15 cellular contexts compared by ENCODE assay signal in genomic region chr14:65433157-65433556, GRCh38. TPM values are rescaled to one million over a fixed set of nuclear protein-coding genes. Genes with fewer than 3 reads are reported as not detected.
DNase-seq lines count a peak whose midpoint lies in the region; ATAC-seq and TF ChIP-seq lines count a peak whose summit lies in the region.
"Had no signal": no experiment of that assay in that cellular context is flagged by ENCODE, and none has a peak within 500 bp of the region (broad histone marks: within the 10 kb centered on the region; RNA-seq: fewer than 3 reads in every experiment).

No MANE protein-coding gene starts in this region.

- H3K79me2 ChIP-seq in SK-N-SH (ENCODE audit: insufficient read depth): peaks cover 93% of the 10 kb centered on the region
- H3K79me2 ChIP-seq in GM23248 (ENCODE audit: insufficient read depth): peaks cover 95% of the 10 kb centered on the region
- H3K79me2 ChIP-seq in neural progenitor cell (ENCODE audit: low read depth): peaks cover 97% of the 10 kb centered on the region

- no peak for TF ChIP-seq RAD21 in SK-N-SH (IDR thresholded peaks at IDR 0.05; ENCODE audit: low read length)

- no peak for TF ChIP-seq EP300 in SK-N-SH (IDR thresholded peaks at IDR 0.05; ENCODE audit: borderline replicate concordance in 1 of 2, low read depth in 1 of 2, low read length in 1 of 2)

- 97% methylated on average over 2 of the region's 2 CpGs for WGBS in SK-N-SH (ENCODE audit: low lambda C conversion rate)
- 99 to 100% methylated on average over 2 of the region's 2 CpGs for WGBS in GM23248 (ENCODE audit: low coverage in 1 of 2, low lambda C conversion rate in 2 of 2, missing lambda C conversion rate in 2 of 2), 2 experiments

- ATAC-seq in SK-N-SH treated with all-trans-retinoic acid at 6 μM for 48 hours (no peak), HG03280 (IDR thresholded peaks at IDR 0.05; ENCODE audit: unreplicated experiment) (no peak)
- ATAC-seq in activated T-helper 17 cell treated with anti-CD3 and anti-CD28 coated beads, Interleukin-2, amount 50 U/mL, for 72 hours (replicated peaks): peak; percentile 74

- H3F3A ChIP-seq in SK-N-SH (replicated peaks; ENCODE audit: insufficient read depth) (no peaks in the 10 kb centered on the region), GM23248 (ENCODE audit: insufficient read depth) (peaks cover 9% of the 10 kb centered on the region; the same call in 1 of the 2 replicates), neural progenitor cell (ENCODE audit: low read depth) (peaks cover 10% of the 10 kb centered on the region)

- H3K27ac ChIP-seq in SK-N-SH (ENCODE audit: low read depth in 2 of 2, low read length in 1 of 2): no peak overlapping the region
- H3K27ac ChIP-seq in GM23248: no peak overlapping the region
- peak overlapping the region; percentile 13 for H3K27ac ChIP-seq in neural progenitor cell
- H3K27ac ChIP-seq: 22Rv1 had no signal

- H3K36me3 ChIP-seq in SK-N-SH (replicated peaks in 1 of 2; ENCODE audit: control insufficient read depth in 1 of 2, insufficient read depth in 2 of 2, low read length in 1 of 2) (peaks cover 0 to 22% of the 10 kb centered on the region in 2 experiments), GM23248 (ENCODE audit: low read depth) (no peaks in the 10 kb centered on the region), neural progenitor cell (no peaks in the 10 kb centered on the region)

- in situ Hi-C loops in GM23248 (cut with MboI): no loop called here

- H3K9me2 ChIP-seq in SK-N-SH (no peaks in the 10 kb centered on the region), GM23248 (ENCODE audit: insufficient read depth) (no peaks in the 10 kb centered on the region)

- no peaks in the 10 kb centered on the region for H3K27me3 Mint-ChIP-seq in activated T-helper 17 cell treated with anti-CD3 and anti-CD28 coated beads, Interleukin-2, amount 50 U/mL, for 72 hours
- peaks cover 2% of the 10 kb centered on the region for H3K27me3 Mint-ChIP-seq in neural progenitor cell (ENCODE audit: insufficient read depth, low read depth)
- H3K27me3 Mint-ChIP-seq: T-cell had no signal

- peak overlapping the region; percentile 46 for H3K4me3 Mint-ChIP-seq in activated T-helper 17 cell treated with anti-CD3 and anti-CD28 coated beads, Interleukin-2, amount 50 U/mL, for 72 hours
- H3K4me3 Mint-ChIP-seq in neural progenitor cell: no peak overlapping the region

- DNase-seq in SK-N-SH (no peak), GM23248 (no peak), neural progenitor cell (ENCODE audit: low spot score) (no peak), NCI-H446 (lab: John Stamatoyannopoulos, UW) (no peak), NCI-H146 treated with DMSO at 0.1 percent for 48 hours (lab: John Stamatoyannopoulos, UW; ENCODE audit: unreplicated experiment) (no peak)
- DNase-seq: activated CD4-positive, CD25-positive, alpha-beta regulatory T cell treated with anti-CD3 and anti-CD28 coated beads, Interleukin-2, amount 50 U/mL, for 72 hours; EL; MM.1S; NCI-H2081 treated with DMSO at 0.1 percent for 48 hours; substantia nigra; T-cell had no signal

- H3K9ac ChIP-seq in SK-N-SH (no peak overlapping the region), GM23248 (no peak overlapping the region), neural progenitor cell (no peak overlapping the region)

- POLR2A ChIA-PET in SK-N-SH (lab: Yijun Ruan, JAX): no interaction called here

- H2AFZ ChIP-seq in SK-N-SH (ENCODE audit: low read depth) (no peak overlapping the region), GM23248 (no peak overlapping the region), neural progenitor cell (replicated peaks) (no peak overlapping the region)

- CTCF ChIA-PET in SK-N-SH (lab: Yijun Ruan, JAX): interaction anchor here (1.5 kb wide), 1 partner anchor 243 kb away, joined by 3 read pairs; no protein-coding TSS in a partner anchor

- H3K4me1 ChIP-seq in SK-N-SH (ENCODE audit: control insufficient read depth in 1 of 2, insufficient read depth in 2 of 2, low read depth in 1 of 2, low read length in 1 of 2): no peaks in the 10 kb centered on the region; a peak in 2 of 4 replicates
- peaks cover 30% of the 10 kb centered on the region for H3K4me1 ChIP-seq in GM23248 (ENCODE audit: insufficient read depth)
- peaks cover 5% of the 10 kb centered on the region for H3K4me1 ChIP-seq in neural progenitor cell

- peaks cover 22% of the 10 kb centered on the region for H3K4me1 Mint-ChIP-seq in activated T-helper 17 cell treated with anti-CD3 and anti-CD28 coated beads, Interleukin-2, amount 50 U/mL, for 72 hours
- peaks cover 2% of the 10 kb centered on the region for H3K4me1 Mint-ChIP-seq in neural progenitor cell

- TF ChIP-seq CTCF in SK-N-SH (IDR thresholded peaks at IDR 0.05) (no peak), neural progenitor cell (IDR thresholded peaks at IDR 0.05) (no peak)

- peaks cover 26% of the 10 kb centered on the region for H3K36me3 Mint-ChIP-seq in activated T-helper 17 cell treated with anti-CD3 and anti-CD28 coated beads, Interleukin-2, amount 50 U/mL, for 72 hours (ENCODE audit: low read depth)
- peaks cover 17% of the 10 kb centered on the region for H3K36me3 Mint-ChIP-seq in neural progenitor cell

- H3K4me3 ChIP-seq in SK-N-SH (ENCODE audit: low read depth in 2 of 2, low read length in 1 of 2) (no peak overlapping the region; a peak in 1 of 4 replicates), GM23248 (no peak overlapping the region), neural progenitor cell (no peak overlapping the region)

- H4K20me1 ChIP-seq in SK-N-SH (ENCODE audit: insufficient read depth) (no peaks in the 10 kb centered on the region), GM23248 (ENCODE audit: insufficient read depth) (no peaks in the 10 kb centered on the region), neural progenitor cell (ENCODE audit: low read depth) (peaks cover 37% of the 10 kb centered on the region)

- H3K9me3 Mint-ChIP-seq in activated T-helper 17 cell treated with anti-CD3 and anti-CD28 coated beads, Interleukin-2, amount 50 U/mL, for 72 hours: no peaks in the 10 kb centered on the region
- H3K9me3 Mint-ChIP-seq in neural progenitor cell: peaks cover 4% of the 10 kb centered on the region
- H3K9me3 Mint-ChIP-seq: T-cell had no signal

- H3K27me3 ChIP-seq in SK-N-SH (ENCODE audit: insufficient read depth): no peaks in the 10 kb centered on the region
- H3K27me3 ChIP-seq in GM23248 (replicated peaks; ENCODE audit: insufficient read depth): no peaks in the 10 kb centered on the region
- no peaks in the 10 kb centered on the region for H3K27me3 ChIP-seq in neural progenitor cell

- peak overlapping the region; percentile 36; the same call in 1 of the 2 replicates for H3K4me2 ChIP-seq in SK-N-SH
- peak overlapping the region; percentile 30 for H3K4me2 ChIP-seq in GM23248 (ENCODE audit: unreplicated experiment)
- no peak overlapping the region for H3K4me2 ChIP-seq in neural progenitor cell

- H3K27ac Mint-ChIP-seq in activated T-helper 17 cell treated with anti-CD3 and anti-CD28 coated beads, Interleukin-2, amount 50 U/mL, for 72 hours: peak overlapping the region; percentile 41
- H3K27ac Mint-ChIP-seq in neural progenitor cell: no peak overlapping the region

- H3K9me3 ChIP-seq in SK-N-SH (no peaks in the 10 kb centered on the region), GM23248 (ENCODE audit: low read depth) (no peaks in the 10 kb centered on the region), neural progenitor cell (ENCODE audit: low read depth) (no peaks in the 10 kb centered on the region)

TF ChIP-seq in SK-N-SH, 30 proteins besides CTCF, POLR2A, EP300 and RAD21 (continues in another document):
- TF ChIP-seq FOSL2 (IDR thresholded peaks at IDR 0.05; ENCODE audit: borderline replicate concordance, low read depth): no peak
- TF ChIP-seq RXRA (IDR thresholded peaks at IDR 0.05; ENCODE audit: borderline replicate concordance, low read depth): no peak
- TF ChIP-seq TCF12 (IDR thresholded peaks at IDR 0.05): no peak
- TF ChIP-seq GABPA (IDR thresholded peaks at IDR 0.05; ENCODE audit: low read depth): no peak
- no peak for TF ChIP-seq USF1 (IDR thresholded peaks at IDR 0.05; ENCODE audit: borderline replicate concordance, low read depth)

TF ChIP-seq in SK-N-SH treated with all-trans-retinoic acid at 6 μM for 48 hours, 23 proteins besides CTCF, POLR2A, EP300 and RAD21:
- no peak for TF ChIP-seq ZNF565 (CRISPR knock-in tag; conservative IDR thresholded peaks at IDR 0.05; ENCODE audit: low read depth)
- no peak for TF ChIP-seq TSHZ2 (CRISPR knock-in tag; IDR thresholded peaks at IDR 0.05)
- TF ChIP-seq ARNTL (CRISPR knock-in tag; IDR thresholded peaks at IDR 0.05; ENCODE audit: borderline replicate concordance, low read depth): no peak
- no peak for TF ChIP-seq ZFP30 (CRISPR knock-in tag; IDR thresholded peaks at IDR 0.05)
- no peak for TF ChIP-seq ESRRG (CRISPR knock-in tag; IDR thresholded peaks at IDR 0.05)
- no peak for TF ChIP-seq TCF4 (CRISPR knock-in tag; IDR thresholded peaks at IDR 0.05; ENCODE audit: borderline replicate concordance)
- no peak for TF ChIP-seq OSR1 (CRISPR knock-in tag; IDR thresholded peaks at IDR 0.05)

RNA-seq across cellular contexts. Expression of gene FUT8, which starts 20.6 kb away (rescaled TPM):
- polyA plus RNA-seq in SK-N-SH (2012; rRNA removed): 31.7 and 32.4 TPM in 2 replicates
- 49.6 and 49.7 TPM in 2 replicates for polyA plus RNA-seq in SK-N-SH (2012; cell fraction: cytosol; rRNA removed)
- 10.5 and 23.8 TPM in 2 replicates for polyA plus RNA-seq in SK-N-SH (2012; cell fraction: nucleus; rRNA removed)
- 60.6 and 83.7 TPM in 2 replicates for total RNA-seq in GM23248 (2014; rRNA removed; shearing (Covaris generic))
- 40.0 and 45.9 TPM in 2 replicates for polyA plus RNA-seq in GM23248 (2016; fragmentation: Nextera tagmentation; extraction: Ambion mirVana)
- total RNA-seq in activated T-helper 17 cell treated with anti-CD3 and anti-CD28 coated beads, Interleukin-2, amount 50 U/mL, for 72 hours: 10 to 100 TPM; 50.3 to 89.9 TPM
- total RNA-seq in neural progenitor cell (ENCODE audit: low replicate concordance): 112 and 131 TPM in 2 replicates
